Comparison of ENCODE assay signal across 24 cellular contexts in the genomic region with DNA sequence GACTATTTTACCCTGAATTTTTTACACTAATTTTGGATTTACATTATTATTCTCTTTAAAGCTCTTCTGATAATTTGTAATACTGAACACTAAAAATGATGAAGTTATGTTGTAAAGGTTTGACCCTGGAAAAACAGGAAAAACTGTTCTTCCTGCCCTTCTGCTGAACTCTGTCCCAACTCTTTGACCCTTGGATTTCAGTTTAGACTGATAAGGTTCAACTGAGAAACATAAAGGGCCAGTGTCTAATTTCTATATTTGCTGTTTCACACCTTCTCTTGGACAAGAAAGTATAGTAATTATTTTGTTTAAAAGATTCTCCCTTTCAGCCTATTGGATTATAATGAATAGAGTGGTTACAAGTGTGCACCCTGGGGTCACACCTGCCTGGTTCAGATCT. TPM values are rescaled to one million over a fixed set of nuclear protein-coding genes. Genes with fewer than 3 reads are reported as not detected.
DNase-seq lines count a peak whose midpoint lies in the region; ATAC-seq and TF ChIP-seq lines count a peak whose summit lies in the region.
"Had no signal": no experiment of that assay in that cellular context is flagged by ENCODE, and none has a peak within 500 bp of the region (broad histone marks: within the 10 kb centered on the region; RNA-seq: fewer than 3 reads in every experiment).

No MANE protein-coding gene starts in this region.

- peak overlapping the region in 1 of 9 donors; percentile 0 for H3K27ac Mint-ChIP-seq in naive thymus-derived CD4-positive, alpha-beta T cell
- H3K27ac Mint-ChIP-seq: CD14-positive monocyte; CD8-positive, alpha-beta memory T cell; HFFc6 had no signal

- H3K4me3 ChIP-seq in PC-9 (no peak overlapping the region), right lobe of liver (no peak overlapping the region), A673 (ENCODE audit: low read depth, low read length, poor library complexity, severe bottlenecking) (no peak overlapping the region)
- H3K4me3 ChIP-seq in naive thymus-derived CD4-positive, alpha-beta T cell (ENCODE audit: low read length): no peak overlapping the region
- H3K4me3 ChIP-seq: HAP-1 had no signal

- H3K36me3 ChIP-seq in PC-9 (ENCODE audit: low read depth): no peaks in the 10 kb centered on the region
- no peaks in the 10 kb centered on the region for H3K36me3 ChIP-seq in right lobe of liver
- H3K36me3 ChIP-seq in naive thymus-derived CD4-positive, alpha-beta T cell (ENCODE audit: control insufficient read depth in 2 of 3, insufficient read depth in 3 of 3, low read length in 3 of 3): peaks cover 0 to 6% (median 0%) of the 10 kb centered on the region in 3 experiments
- H3K36me3 ChIP-seq in A673 (ENCODE audit: insufficient read depth, low read length, poor library complexity, severe bottlenecking): no peaks in the 10 kb centered on the region
- H3K36me3 ChIP-seq: BE2C, HAP-1 had no signal

- H3K36me3 Mint-ChIP-seq in naive thymus-derived CD4-positive, alpha-beta T cell: peaks cover 9 to 49% (median 34%) of the 10 kb centered on the region in 5 donors

- peak overlapping the region; percentile 46; the same call in 1 of the 2 replicates for H3K4me2 ChIP-seq in PC-9
- H3K4me2 ChIP-seq: KMS-11, SK-N-SH had no signal

- BruUV-seq in PC-9 (replicated peaks; lab: Mats Ljungman, UMichigan): no TSS peak
- no TSS peak for BruUV-seq in A673 (replicated peaks; lab: Mats Ljungman, UMichigan)

- TF ChIP-seq POLR2A in right lobe of liver (IDR thresholded peaks at IDR 0.05): no peak

- no peaks in the 10 kb centered on the region for H3K9me2 ChIP-seq in PC-9 (ENCODE audit: insufficient read depth)
- H3K9me2 ChIP-seq: SK-N-SH had no signal

- H4K20me1 ChIP-seq in PC-9 (ENCODE audit: insufficient read depth): no peaks in the 10 kb centered on the region

- peak; percentile 44 for DNase-seq in NCI-H69 (lab: John Stamatoyannopoulos, UW)
- DNase-seq in PC-9: peak in 1 of 2 experiments; percentile 42
- no peak for DNase-seq in right lobe of liver
- no peak for DNase-seq in naive thymus-derived CD4-positive, alpha-beta T cell
- DNase-seq in A673 (ENCODE audit: low spot score): no peak
- no peak for DNase-seq in middle frontal gyrus (ENCODE audit: extremely low spot score, low spot score)
- DNase-seq: BE2C; CD8-positive, alpha-beta memory T cell; DMS79 treated with DMSO at 0.1 percent for 48 hours; GF-D8; GOT3; HFFc6; IMR-90; NCI-H1048; NCI-H1436 treated with DMSO at 0.1 percent for 48 hours; NCI-H1930; NCI-H2171; NCI-H226; NCI-H510A; SK-N-SH had no signal

- TF ChIP-seq CTCF in PC-9 (conservative IDR thresholded peaks at IDR 0.05) (no peak), right lobe of liver (IDR thresholded peaks at IDR 0.05) (no peak), A673 (conservative IDR thresholded peaks at IDR 0.05; ENCODE audit: low read depth, low read length) (no peak)

- no peak overlapping the region for H3K4me3 Mint-ChIP-seq in naive thymus-derived CD4-positive, alpha-beta T cell
- H3K4me3 Mint-ChIP-seq: CD14-positive monocyte; CD8-positive, alpha-beta memory T cell; HFFc6 had no signal

- peaks cover 0 to 2% (median 0%) of the 10 kb centered on the region in 7 donors for H3K4me1 Mint-ChIP-seq in naive thymus-derived CD4-positive, alpha-beta T cell
- H3K4me1 Mint-ChIP-seq: CD14-positive monocyte; CD8-positive, alpha-beta memory T cell had no signal

- H3K27ac ChIP-seq in PC-9 (no peak overlapping the region), right lobe of liver (peak overlapping the region in 1 of 3 donors; percentile 36), A673 (ENCODE audit: low read depth, low read length, poor library complexity, severe bottlenecking) (no peak overlapping the region)
- no peak overlapping the region for H3K27ac ChIP-seq in naive thymus-derived CD4-positive, alpha-beta T cell (ENCODE audit: low read depth, low read length)
- H3K27ac ChIP-seq: KMS-11 had no signal

- intact Hi-C loops in PC-9 (cut with micrococcal nuclease; ENCODE audit: unreplicated experiment) (no loop called here), right lobe of liver (cut with DNase I) (no loop called here), A673 (cut with micrococcal nuclease; ENCODE audit: unreplicated experiment) (no loop called here)
- intact Hi-C loops in naive thymus-derived CD4-positive, alpha-beta T cell (cut with micrococcal nuclease): no loop called here

- peaks cover 9% of the 10 kb centered on the region; the same call in 1 of the 2 replicates for H3K9me3 ChIP-seq in PC-9 (ENCODE audit: insufficient read depth, low read depth)
- H3K9me3 ChIP-seq in right lobe of liver: peaks cover 0 to 7% (median 1%) of the 10 kb centered on the region in 4 donors
- H3K9me3 ChIP-seq in naive thymus-derived CD4-positive, alpha-beta T cell (ENCODE audit: control insufficient read depth in 2 of 3, low read length in 3 of 3): peaks cover 0 to 9% (median 0%) of the 10 kb centered on the region in 3 experiments
- peaks cover 5% of the 10 kb centered on the region for H3K9me3 ChIP-seq in A673 (ENCODE audit: low read depth, low read length, poor library complexity, severe bottlenecking)

- no peaks in the 10 kb centered on the region for H3K79me2 ChIP-seq in PC-9 (ENCODE audit: low read depth)

- peak; percentile 38 for ATAC-seq in esophagus mucosa
- peak; percentile 89 to 96 (median 92) for ATAC-seq in right lobe of liver
- ATAC-seq in naive thymus-derived CD4-positive, alpha-beta T cell: no peak

- peaks cover 0 to 6% (median 0%) of the 10 kb centered on the region in 5 donors for H3K27me3 Mint-ChIP-seq in naive thymus-derived CD4-positive, alpha-beta T cell

- peaks cover 16% of the 10 kb centered on the region for H3K4me1 ChIP-seq in PC-9 (replicated peaks; ENCODE audit: insufficient read depth)
- peaks cover 0 to 22% (median 5%) of the 10 kb centered on the region in 4 donors for H3K4me1 ChIP-seq in right lobe of liver
- no peaks in the 10 kb centered on the region for H3K4me1 ChIP-seq in naive thymus-derived CD4-positive, alpha-beta T cell (ENCODE audit: control insufficient read depth in 2 of 2, insufficient read depth in 2 of 2, low read length in 2 of 2)
- H3K4me1 ChIP-seq in A673 (ENCODE audit: insufficient read depth, low read length, poor library complexity, severe bottlenecking): peaks cover 12% of the 10 kb centered on the region
- H3K4me1 ChIP-seq: BE2C, HAP-1 had no signal

- CTCF ChIA-PET in PC-9 (lab: Charles Lee) (no interaction called here), A673 (lab: Charles Lee) (no interaction called here)
- CTCF ChIA-PET in naive thymus-derived CD4-positive, alpha-beta T cell (lab: Charles Lee): no interaction called here

- no peaks in the 10 kb centered on the region for H3K27me3 ChIP-seq in PC-9 (ENCODE audit: insufficient read depth, low read depth)
- no peaks in the 10 kb centered on the region for H3K27me3 ChIP-seq in right lobe of liver
- no peaks in the 10 kb centered on the region for H3K27me3 ChIP-seq in naive thymus-derived CD4-positive, alpha-beta T cell (ENCODE audit: control insufficient read depth in 2 of 2, insufficient read depth in 2 of 2, low read length in 2 of 2)
- no peaks in the 10 kb centered on the region for H3K27me3 ChIP-seq in A673 (replicated peaks; ENCODE audit: insufficient read depth, low read depth, low read length, poor library complexity)
- H3K27me3 ChIP-seq: BE2C had no signal

- no peaks in the 10 kb centered on the region for H3F3A ChIP-seq in PC-9 (ENCODE audit: insufficient read depth, low read depth)

- H3K9me3 Mint-ChIP-seq in naive thymus-derived CD4-positive, alpha-beta T cell: peaks cover 0 to 25% (median 15%) of the 10 kb centered on the region in 11 donors

- POLR2A ChIA-PET in PC-9 (lab: Charles Lee; ENCODE audit: unreplicated experiment): no interaction called here
- POLR2A ChIA-PET in naive thymus-derived CD4-positive, alpha-beta T cell (lab: Charles Lee): no interaction called here
- POLR2A ChIA-PET in A673 (lab: Charles Lee; ENCODE audit: low non-redundant PET): no interaction called here

- no peak overlapping the region; the same call in 1 of the 2 replicates for H2AFZ ChIP-seq in PC-9

RNA-seq across cellular contexts. Expression of a gene that starts 12.8 kb away (rescaled TPM):
- 94.9 and 125 TPM in 2 replicates for total RNA-seq in PC-9 (2021)
- total RNA-seq in esophagus mucosa: 83.5 TPM
- total RNA-seq in right lobe of liver: 10 to 100 TPM; 15.0 to 32.2 (median 20.6) TPM
- total RNA-seq in naive thymus-derived CD4-positive, alpha-beta T cell: 10 to 100 TPM; 46.5 to 75.9 (median 50.4) TPM
- 10 to 100 TPM; 25.5 to 25.6 TPM for polyA plus RNA-seq in naive thymus-derived CD4-positive, alpha-beta T cell
- 66.6 and 70.2 TPM in 2 replicates for total RNA-seq in A673 (2021)
